Comparison of ENCODE assay signal across 1 cellular context in genomic region chr15:45371546-45371945, GRCh38.
TF ChIP-seq lines count a peak whose summit lies in the region.

No MANE protein-coding gene starts in this region.

TF ChIP-seq in GM23338, 12 proteins besides CTCF, POLR2A, EP300 and RAD21 (continued from another document):
- no peak for TF ChIP-seq JUNB (IDR thresholded peaks at IDR 0.05; ENCODE audit: unreplicated experiment)
